In the genomic region with DNA sequence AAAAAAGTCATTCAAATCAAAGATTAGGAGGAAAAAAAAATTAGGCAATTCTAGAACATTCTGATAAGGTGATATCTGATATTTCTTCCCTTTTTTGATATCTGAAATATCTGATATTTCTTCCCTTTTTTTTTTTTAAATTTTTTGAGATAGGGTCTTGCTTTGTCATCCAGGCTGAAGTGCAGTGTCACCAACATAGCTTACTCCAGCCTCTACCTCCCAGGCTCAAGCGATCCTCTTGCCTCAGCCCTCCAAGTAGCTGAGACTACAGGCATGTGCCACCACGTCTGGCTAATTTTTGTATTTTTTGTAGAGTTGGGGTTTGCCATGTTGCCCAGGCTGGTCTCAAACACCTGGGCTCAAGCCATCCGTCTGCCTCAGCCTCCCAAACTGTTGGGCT, we compare ENCODE assay signal across 23 cellular contexts. TPM values are rescaled to one million over a fixed set of nuclear protein-coding genes. Genes with fewer than 3 reads are reported as not detected.
DNase-seq lines count a peak whose midpoint lies in the region; ATAC-seq, FAIRE-seq and TF ChIP-seq lines count a peak whose summit lies in the region.
"Had no signal": no experiment of that assay in that cellular context is flagged by ENCODE, and none has a peak within 500 bp of the region (broad histone marks: within the 10 kb centered on the region; RNA-seq: fewer than 3 reads in every experiment).

No MANE protein-coding gene starts in this region.

- H3K9me3 Mint-ChIP-seq in natural killer cell = no peaks in the 10 kb centered on the region
- H3K9me3 Mint-ChIP-seq: CD4-positive, CD25-positive, alpha-beta regulatory T cell; CD8-positive, alpha-beta memory T cell; GM23338; HFFc6 had no signal

- no peak overlapping the region for H4K5ac ChIP-seq in H1 (ENCODE audit: insufficient read length, low read depth, low read length)

- CTCF ChIA-PET in H1 (lab: Charles Lee; ENCODE audit: partially characterized antibody) = interaction anchor here (2.3 kb wide), 1 partner anchor 13 kb away, joined by 8 read pairs; no protein-coding TSS in a partner anchor

- no peak overlapping the region for H3K14ac ChIP-seq in H1 (ENCODE audit: insufficient read length)

- H3F3A ChIP-seq in MM.1S (ENCODE audit: insufficient read depth, low read length) = peaks cover 21% of the 10 kb centered on the region

- H3K4me1 Mint-ChIP-seq in natural killer cell = peaks cover 75 to 76% of the 10 kb centered on the region in 2 donors

- no peak for TF ChIP-seq EP300 in H1 (IDR thresholded peaks at IDR 0.05; ENCODE audit: borderline replicate concordance in 1 of 2, low read depth in 2 of 2, low read length in 2 of 2)

- H3K4me3 ChIP-seq in BLaER1 = no peak overlapping the region
- no peak overlapping the region for H3K4me3 ChIP-seq in MM.1S (ENCODE audit: low read length)
- H3K4me3 ChIP-seq in H1 (ENCODE audit: extremely low read depth in 1 of 4, insufficient read depth in 2 of 4, low read depth in 3 of 4, low read length in 4 of 4) = no peak overlapping the region
- no peak overlapping the region for H3K4me3 ChIP-seq in left lung
- H3K4me3 ChIP-seq: GM23338 had no signal

- H2BK20ac ChIP-seq in H1 (ENCODE audit: low read length) = no peak overlapping the region

- H4K20me1 ChIP-seq in BLaER1 (peaks cover 13% of the 10 kb centered on the region), MM.1S (ENCODE audit: insufficient read depth, low read length) (no peaks in the 10 kb centered on the region), H1 (replicated peaks in 1 of 2; ENCODE audit: control insufficient read depth in 1 of 2, insufficient read depth in 2 of 2, low read length in 2 of 2) (no peaks in the 10 kb centered on the region)

- H3K56ac ChIP-seq in H1 (replicated peaks; ENCODE audit: insufficient read length, low read depth, low read length) = no peak overlapping the region

- no peak overlapping the region for H3K4ac ChIP-seq in H1 (replicated peaks; ENCODE audit: insufficient read length, low read depth, low read length)

- H3K9me3 ChIP-seq in BLaER1 = no peaks in the 10 kb centered on the region
- no peaks in the 10 kb centered on the region for H3K9me3 ChIP-seq in MM.1S (replicated peaks; ENCODE audit: insufficient read depth, low read length)
- no peaks in the 10 kb centered on the region for H3K9me3 ChIP-seq in H1 (ENCODE audit: insufficient read depth in 2 of 2, low read depth in 1 of 2, low read length in 1 of 2)
- H3K9me3 ChIP-seq in left lung = no peaks in the 10 kb centered on the region

- no peak for TF ChIP-seq POLR2A in H1 (IDR thresholded peaks at IDR 0.05; ENCODE audit: control extremely low read depth in 1 of 2, low read depth in 2 of 2, low read length in 2 of 2)

- H2BK12ac ChIP-seq in H1 (ENCODE audit: low read depth, low read length) = no peak overlapping the region

- H2BK15ac ChIP-seq in H1 (ENCODE audit: low read length) = no peak overlapping the region

- H3K4me1 ChIP-seq in BLaER1 (peaks cover 62% of the 10 kb centered on the region), MM.1S (ENCODE audit: low read length) (peaks cover 39% of the 10 kb centered on the region), H1 (replicated peaks in 1 of 4; ENCODE audit: control insufficient read depth in 3 of 4, insufficient read depth in 4 of 4, low read length in 3 of 4) (peaks cover 4 to 14% (median 8%) of the 10 kb centered on the region in 4 experiments), left lung (no peaks in the 10 kb centered on the region)

- H3K79me2 ChIP-seq in MM.1S (ENCODE audit: low read length) = peaks cover 6% of the 10 kb centered on the region
- no peaks in the 10 kb centered on the region for H3K79me2 ChIP-seq in H1 (ENCODE audit: control insufficient read depth in 1 of 2, insufficient read depth in 2 of 2, low read length in 2 of 2)

- H3K27me3 ChIP-seq in BLaER1 (no peaks in the 10 kb centered on the region), MM.1S (replicated peaks; ENCODE audit: insufficient read depth, low read length) (no peaks in the 10 kb centered on the region), H1 (replicated peaks in 1 of 4; ENCODE audit: control insufficient read depth in 3 of 4, extremely low read depth in 1 of 4, insufficient read depth in 3 of 4, low read length in 3 of 4) (no peaks in the 10 kb centered on the region; a peak in 2 of 7 replicates), left lung (no peaks in the 10 kb centered on the region)

- no peak for TF ChIP-seq RAD21 in H1 (IDR thresholded peaks at IDR 0.05 in 1 of 2, conservative IDR thresholded peaks at IDR 0.05 in 1 of 2; ENCODE audit: low read depth in 2 of 2, low read length in 2 of 2)

- no peaks in the 10 kb centered on the region; the same call in 1 of the 2 replicates for H3K23me2 ChIP-seq in H1 (ENCODE audit: low read depth, low read length)

- H2AK5ac ChIP-seq in H1 (ENCODE audit: low read depth, low read length) = peak overlapping the region; percentile 65; the same call in 1 of the 2 replicates

- H3K36me3 Mint-ChIP-seq in natural killer cell = no peaks in the 10 kb centered on the region
- H3K36me3 Mint-ChIP-seq: CD4-positive, CD25-positive, alpha-beta regulatory T cell had no signal

- TF ChIP-seq CTCF in MM.1S (IDR thresholded peaks at IDR 0.05; ENCODE audit: low read length) (no peak), H1 (IDR thresholded peaks at IDR 0.05; ENCODE audit: control extremely low read depth in 1 of 3, insufficient read depth in 1 of 3, low read depth in 1 of 3, low read length in 3 of 3) (no peak), natural killer cell (IDR thresholded peaks at IDR 0.05) (no peak), left lung (IDR thresholded peaks at IDR 0.05) (no peak)

- H3K4me2 ChIP-seq in BLaER1 (no peak overlapping the region), MM.1S (ENCODE audit: low read depth, low read length) (peak overlapping the region; percentile 61; the same call in 1 of the 2 replicates), H1 (ENCODE audit: insufficient read depth in 1 of 2, low read depth in 2 of 2, low read length in 2 of 2) (no peak overlapping the region)
- H3K4me2 ChIP-seq: GM23338 had no signal

- H3K18ac ChIP-seq in H1 (ENCODE audit: extremely low read depth, low read length) = no peak overlapping the region

- H2BK120ac ChIP-seq in H1 (replicated peaks; ENCODE audit: low read depth, low read length) = no peak overlapping the region

- no peak overlapping the region for H3K23ac ChIP-seq in H1 (ENCODE audit: insufficient read length)

- 88% methylated on average over 3 of the region's 3 CpGs; no CpG with 5 or more reads in 1 of the 2 experiments for WGBS in H1 (ENCODE audit: extremely low coverage in 1 of 2, insufficient coverage in 1 of 2, insufficient read length in 1 of 2, insufficient replicate concordance in 2 of 2, low coverage in 1 of 2, low lambda C conversion rate in 2 of 2, missing lambda C conversion rate in 1 of 2), 2 experiments

- FAIRE-seq in H1 (lab: Jason Lieb, UNC) = no peak
- FAIRE-seq: G401.6, GM12891, GM18507, HTR-8/SVneo had no signal

- H3K27ac ChIP-seq in BLaER1 (0 out of 2 replicates have a peak overlapping the region, but pooled peaks have one; percentile 3), MM.1S (ENCODE audit: low read length) (peak overlapping the region; percentile 93), H1 (ENCODE audit: low read depth, low read length) (no peak overlapping the region), left lung (no peak overlapping the region)

- no peaks in the 10 kb centered on the region for H3K27me3 Mint-ChIP-seq in natural killer cell (ENCODE audit: low read depth in 2 of 2)
- H3K27me3 Mint-ChIP-seq: B cell; CD8-positive, alpha-beta memory T cell had no signal

- intact Hi-C loops in natural killer cell (cut with micrococcal nuclease) (no loop called here), left lung (cut with DNase I) (no loop called here)

- no peak overlapping the region for H3K9ac ChIP-seq in BLaER1
- peak overlapping the region; percentile 29; the same call in 1 of the 2 replicates for H3K9ac ChIP-seq in MM.1S (ENCODE audit: low read length)
- H3K9ac ChIP-seq in H1 (replicated peaks in 1 of 4; ENCODE audit: extremely low read depth in 1 of 4, low read depth in 3 of 4, low read length in 3 of 4) = no peak overlapping the region

- H2BK5ac ChIP-seq in H1 (ENCODE audit: low read depth, low read length) = no peak overlapping the region

- DNase-seq in MM.1S (no peak), H1 (ENCODE audit: low read depth in 1 of 2, low spot score in 2 of 2) (no peak), natural killer cell (no peak), left lung (no peak)
- DNase-seq: C1 segment of cervical spinal cord; CD4-positive, CD25-positive, alpha-beta regulatory T cell; CD8-positive, alpha-beta memory T cell; COR-L47; DMS 273 treated with DMSO at 0.1 percent for 48 hours; DMS53; H7; HFFc6; IMR-90 had no signal

- H4K8ac ChIP-seq in H1 (ENCODE audit: extremely low read depth, insufficient read depth, low read length) = no peak overlapping the region

- POLR2A ChIA-PET in H1 (lab: Charles Lee; ENCODE audit: partially characterized antibody) = interaction anchor here (1.8 to 2.5 kb wide), 3 partner anchors 18 to 33 kb away, joined by 3 to 6 read pairs (median 6); no protein-coding TSS in a partner anchor

- ATAC-seq in natural killer cell (peak in 1 of 3 donors; percentile 52), HG02623 (IDR thresholded peaks at IDR 0.05; ENCODE audit: unreplicated experiment) (no peak), GM18502 (IDR thresholded peaks at IDR 0.05; ENCODE audit: poor library complexity, unreplicated experiment) (no peak), left lung (no peak)
- ATAC-seq: GM23338, HCT116 had no signal

- no peaks in the 10 kb centered on the region for H3K79me1 ChIP-seq in H1 (ENCODE audit: low read depth, low read length)

- H3K27ac Mint-ChIP-seq in natural killer cell = peak overlapping the region; percentile 77 to 91
- H3K27ac Mint-ChIP-seq: B cell; CD8-positive, alpha-beta memory T cell; GM23338; HFFc6 had no signal

- H4K91ac ChIP-seq in H1 (replicated peaks; ENCODE audit: insufficient read length, low read length) = no peak overlapping the region

- H2AFZ ChIP-seq in MM.1S (ENCODE audit: low read length) = no peak overlapping the region
- H2AFZ ChIP-seq in H1 (ENCODE audit: low read length) = no peak overlapping the region
- H2AFZ ChIP-seq: GM23338 had no signal

- H3K36me3 ChIP-seq in BLaER1 = no peaks in the 10 kb centered on the region
- H3K36me3 ChIP-seq in MM.1S (replicated peaks; ENCODE audit: insufficient read depth, low read length) = no peaks in the 10 kb centered on the region
- no peaks in the 10 kb centered on the region for H3K36me3 ChIP-seq in H1 (ENCODE audit: control insufficient read depth in 2 of 4, insufficient read depth in 4 of 4, low read length in 3 of 4)
- no peaks in the 10 kb centered on the region for H3K36me3 ChIP-seq in left lung

- no peaks in the 10 kb centered on the region for H3K9me2 ChIP-seq in MM.1S (replicated peaks; ENCODE audit: insufficient read depth, low read length)

- peak overlapping the region; percentile 76 for H3K4me3 Mint-ChIP-seq in natural killer cell
- H3K4me3 Mint-ChIP-seq: B cell; CD4-positive, CD25-positive, alpha-beta regulatory T cell; CD8-positive, alpha-beta memory T cell; GM23338; HFFc6 had no signal

RNA-seq across cellular contexts. Expression of gene MEX3C, which starts 33.9 kb away (rescaled TPM):
- 102 and 103 TPM in 2 replicates for total RNA-seq in H1 (2021; fragmentation: NEBNext Ultra II Directional; extraction: Animal tissue kit (Norgen Biotek cat#: 25700))
- polyA plus RNA-seq in H1 (2011; rRNA removed) = 29.6 and 48.2 TPM in 2 replicates
- polyA plus RNA-seq in H1 (2011; cell fraction: cytosol; rRNA removed) = 41.2 TPM
- polyA plus RNA-seq in H1 (2011; cell fraction: nucleus; rRNA removed) = 35.2 TPM
- 58.7 to 93.5 TPM (median 74.0 TPM) in 4 replicates for polyA plus RNA-seq in H1 (2012, experiment 1 of 2)
- 16.6 TPM for polyA plus RNA-seq in H1 (2012, experiment 2 of 2)
- 58.2 TPM for polyA plus RNA-seq in H1 (2013, experiment 1 of 2)
- polyA plus RNA-seq in H1 (2013, experiment 2 of 2) = 66.2 TPM
- polyA minus RNA-seq in H1 (2011; rRNA and poly(A)+ RNA removed) = 117 and 118 TPM in 2 replicates
- polyA minus RNA-seq in H1 (2011; cell fraction: cytosol; rRNA and poly(A)+ RNA removed) = 44.5 TPM
- polyA minus RNA-seq in H1 (2011; cell fraction: nucleus; rRNA and poly(A)+ RNA removed) = 91.9 TPM
- 100 to 1,000 TPM; 189 to 205 (median 202) TPM for total RNA-seq in natural killer cell
- 10 to 100 TPM; 21.4 to 28.3 TPM for total RNA-seq in left lung

Comparison
In these comparisons a context has a peak if more than half of its experiments do, and no peak if none do; other contexts are left out.
1. H3K27ac ChIP-seq: peak in BLaER1 (single experiment) and MM.1S (single experiment); none in H1 (single experiment) and left lung (0 of 2).